8 cellular contexts compared by ENCODE assay signal in the genomic region with DNA sequence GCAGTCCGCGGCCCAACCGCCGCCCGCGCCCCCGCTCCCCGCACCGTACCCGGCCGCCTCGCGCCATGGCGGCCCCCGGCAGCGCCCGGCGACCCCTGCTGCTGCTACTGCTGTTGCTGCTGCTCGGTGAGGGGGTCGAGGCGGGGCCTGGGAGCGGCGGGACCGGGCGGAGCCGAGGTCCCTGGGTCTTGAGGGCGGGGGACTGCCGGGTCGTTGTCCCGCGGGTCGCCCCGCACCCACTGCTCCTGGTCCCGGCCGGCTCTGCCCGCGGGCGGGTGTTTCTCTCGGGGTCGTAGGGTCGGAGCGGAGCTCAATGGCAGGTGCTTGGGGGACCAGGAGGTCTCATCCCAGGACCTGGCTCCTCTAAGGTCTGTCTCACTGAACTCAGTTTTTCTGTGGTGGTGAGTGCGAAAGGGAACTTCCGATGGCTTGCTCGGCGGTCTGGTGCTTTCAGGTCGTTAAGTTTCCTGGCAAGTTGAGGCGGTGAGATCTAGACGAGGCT. TPM values are rescaled to one million over a fixed set of nuclear protein-coding genes. Genes with fewer than 3 reads are reported as not detected.
DNase-seq lines count a peak whose midpoint lies in the region; ATAC-seq and TF ChIP-seq lines count a peak whose summit lies in the region.

No MANE protein-coding gene starts in this region.

- no peak for TF ChIP-seq EP300 in transverse colon (IDR thresholded peaks at IDR 0.05; ENCODE audit: low read depth)

- intact Hi-C loops in activated CD4-positive, alpha-beta memory T cell treated with anti-CD3 and anti-CD28 coated beads for 36 hours (cut with micrococcal nuclease) = loop anchor here (1.0 to 2.0 kb wide), 3 partner anchors 89 to 355 kb away; partner anchors contain the start of gene PCID2
- intact Hi-C loops in transverse colon (cut with DNase I; ENCODE audit: low total_unique reads) = no loop called here

- in situ Hi-C loops in transverse colon (cut with MboI; ENCODE audit: low pct_ligation_motif_present in 1 of 4, low pct_unique_long_range_greater_than_20kb in 1 of 4, low sequenced_read_pairs in 3 of 4) = loop anchor here in 1 of 4 donors (25.0 kb wide), 1 partner anchor 90 kb away; no protein-coding TSS in a partner anchor

- DNase-seq in CD1c-positive myeloid dendritic cell (ENCODE audit: extremely low spot score) (peak; percentile 62), endodermal cell (no peak), osteoblast (ENCODE audit: insufficient read length, low spot score, missing footprints) (peak; percentile 51), transverse colon (peak; percentile 26), NCI-H345 treated with DMSO at 0.1 percent for 48 hours (lab: John Stamatoyannopoulos, UW; ENCODE audit: unreplicated experiment) (no peak)
- DNase-seq in activated CD4-positive, alpha-beta memory T cell treated with anti-CD3 and anti-CD28 coated beads for 36 hours = peak; percentile 72

- H3K27ac Mint-ChIP-seq in activated CD4-positive, alpha-beta memory T cell treated with anti-CD3 and anti-CD28 coated beads for 36 hours = peak overlapping the region; percentile 94
- H3K27ac Mint-ChIP-seq in endodermal cell = peak overlapping the region; percentile 97

- H3K36me3 Mint-ChIP-seq in activated CD4-positive, alpha-beta memory T cell treated with anti-CD3 and anti-CD28 coated beads for 36 hours = peaks cover 9% of the 10 kb centered on the region
- peaks cover 6% of the 10 kb centered on the region for H3K36me3 Mint-ChIP-seq in endodermal cell (ENCODE audit: low read depth)

- H3K79me2 ChIP-seq in osteoblast (ENCODE audit: insufficient read depth, low read length) = peaks cover 57% of the 10 kb centered on the region

- POLR2A ChIA-PET in activated CD4-positive, alpha-beta memory T cell treated with anti-CD3 and anti-CD28 coated beads for 36 hours (lab: Charles Lee) = no interaction called here

- H3K36me3 ChIP-seq in endodermal cell (ENCODE audit: control insufficient read depth, insufficient read depth, low read length) (peaks cover 4% of the 10 kb centered on the region), osteoblast (ENCODE audit: insufficient read depth, low read length) (peaks cover 2% of the 10 kb centered on the region), transverse colon (no peaks in the 10 kb centered on the region)

- peaks cover 30% of the 10 kb centered on the region for H3K4me1 Mint-ChIP-seq in activated CD4-positive, alpha-beta memory T cell treated with anti-CD3 and anti-CD28 coated beads for 36 hours (ENCODE audit: low read depth)
- peaks cover 13% of the 10 kb centered on the region for H3K4me1 Mint-ChIP-seq in endodermal cell

- CTCF ChIA-PET in activated CD4-positive, alpha-beta memory T cell treated with anti-CD3 and anti-CD28 coated beads for 36 hours (lab: Charles Lee) = interaction anchor here (0.8 to 2.5 kb wide), 3 partner anchors 96 to 354 kb away, joined by 3 to 7 read pairs (median 3); no protein-coding TSS in a partner anchor

- H3K27me3 ChIP-seq in endodermal cell (ENCODE audit: control insufficient read depth, insufficient read depth, low read length, poor library complexity, severe bottlenecking) = no peaks in the 10 kb centered on the region
- no peaks in the 10 kb centered on the region for H3K27me3 ChIP-seq in osteoblast (ENCODE audit: insufficient read depth, low read length)
- H3K27me3 ChIP-seq in transverse colon = peaks cover 6% of the 10 kb centered on the region

- peak overlapping the region; percentile 98 for H3K4me3 Mint-ChIP-seq in activated CD4-positive, alpha-beta memory T cell treated with anti-CD3 and anti-CD28 coated beads for 36 hours
- H3K4me3 Mint-ChIP-seq in endodermal cell = peak overlapping the region; percentile 92

- no peaks in the 10 kb centered on the region for H3K9me3 ChIP-seq in endodermal cell (ENCODE audit: control insufficient read depth, low read length)
- H3K9me3 ChIP-seq in osteoblast (ENCODE audit: low read depth, low read length) = no peaks in the 10 kb centered on the region
- no peaks in the 10 kb centered on the region for H3K9me3 ChIP-seq in transverse colon

- peaks cover 17% of the 10 kb centered on the region for H4K20me1 ChIP-seq in osteoblast (ENCODE audit: insufficient read depth, low read length)

- TF ChIP-seq CTCF in endodermal cell (conservative IDR thresholded peaks at IDR 0.05) (no peak), osteoblast (IDR thresholded peaks at IDR 0.05; ENCODE audit: extremely low read depth, low read depth, low read length) (no peak), transverse colon (IDR thresholded peaks at IDR 0.05) (no peak)

- peak overlapping the region; percentile 93 for H3K9ac ChIP-seq in endodermal cell (ENCODE audit: extremely low read depth, low read length, poor library complexity, severe bottlenecking)

- WGBS in endodermal cell (ENCODE audit: insufficient coverage in 1 of 2, insufficient read length in 1 of 2), 2 experiments = 0 to 1% methylated on average over 18 to 49 of the region's 49 CpGs
- 0% methylated on average over 15 of the region's 49 CpGs; no CpG with 5 or more reads in 1 of the 2 donors for WGBS in transverse colon (ENCODE audit: low coverage in 1 of 2), 2 donors

- H3K27ac ChIP-seq in endodermal cell (ENCODE audit: low read depth, low read length) = peak overlapping the region; percentile 49
- peak overlapping the region; percentile 83 for H3K27ac ChIP-seq in osteoblast (ENCODE audit: low read depth, low read length)
- peak overlapping the region; percentile 83 to 92 (median 90) for H3K27ac ChIP-seq in transverse colon

- H3K4me2 ChIP-seq in osteoblast (ENCODE audit: insufficient read depth, low read length) = peak overlapping the region; percentile 99

- H3K4me3 ChIP-seq in endodermal cell (ENCODE audit: low read length) (peak overlapping the region; percentile 89), osteoblast (ENCODE audit: insufficient read depth, low read length) (peak overlapping the region; percentile 97), transverse colon (peak overlapping the region; percentile 87 to 98 (median 92))

- peak; percentile 37 for ATAC-seq in GM19452 (IDR thresholded peaks at IDR 0.05; ENCODE audit: unreplicated experiment)
- peak; percentile 24 for ATAC-seq in HG03565 (IDR thresholded peaks at IDR 0.05; ENCODE audit: unreplicated experiment)

- peaks cover 2% of the 10 kb centered on the region for H3K9me3 Mint-ChIP-seq in activated CD4-positive, alpha-beta memory T cell treated with anti-CD3 and anti-CD28 coated beads for 36 hours
- H3K9me3 Mint-ChIP-seq in endodermal cell = peaks cover 5% of the 10 kb centered on the region

- no peak for TF ChIP-seq POLR2A in transverse colon (IDR thresholded peaks at IDR 0.05)

- H3K4me1 ChIP-seq in endodermal cell (ENCODE audit: control insufficient read depth, insufficient read depth, low read length) (no peaks in the 10 kb centered on the region), osteoblast (ENCODE audit: insufficient read depth, low read length) (peaks cover 17% of the 10 kb centered on the region), transverse colon (peaks cover 3 to 23% (median 14%) of the 10 kb centered on the region in 4 donors)

- peak overlapping the region; percentile 85 for H2AFZ ChIP-seq in osteoblast (ENCODE audit: low read length)

- H3K27me3 Mint-ChIP-seq in activated CD4-positive, alpha-beta memory T cell treated with anti-CD3 and anti-CD28 coated beads for 36 hours = peaks cover 7% of the 10 kb centered on the region
- H3K27me3 Mint-ChIP-seq in endodermal cell (ENCODE audit: insufficient read depth) = peaks cover 11% of the 10 kb centered on the region

RNA-seq across cellular contexts. Expression of gene LAMP1, which starts 0.4 kb away (rescaled TPM):
- total RNA-seq in activated CD4-positive, alpha-beta memory T cell treated with anti-CD3 and anti-CD28 coated beads for 36 hours = 10 to 100 TPM; 45.9 to 46.8 TPM
- 100 to 1,000 TPM; 153 to 160 TPM for total RNA-seq in endodermal cell
- 103 TPM for polyA plus RNA-seq in endodermal cell (2013, experiment 1 of 2)
- 95.8 TPM for polyA plus RNA-seq in endodermal cell (2013, experiment 2 of 2)
- total RNA-seq in osteoblast = 211 and 216 TPM in 2 replicates
- 100 to 1,000 TPM in 2 of 4 donors, 10 to 100 TPM in 2; 69.5 to 149 (median 103) TPM for total RNA-seq in transverse colon

Comparison
In these comparisons a context has a peak if more than half of its experiments do, and no peak if none do; other contexts are left out.
1. DNase-seq: peak in CD1c-positive myeloid dendritic cell (single experiment), activated CD4-positive, alpha-beta memory T cell treated with anti-CD3 and anti-CD28 coated beads for 36 hours (single experiment), osteoblast (single experiment) and transverse colon (single experiment); none in endodermal cell (single experiment) and NCI-H345 treated with DMSO at 0.1 percent for 48 hours (single experiment).
2. Peak in every context shown above with its lines, with median percentiles within 50 percentile points of each other: H3K27ac ChIP-seq and H3K4me3 ChIP-seq.